In the genomic region with DNA sequence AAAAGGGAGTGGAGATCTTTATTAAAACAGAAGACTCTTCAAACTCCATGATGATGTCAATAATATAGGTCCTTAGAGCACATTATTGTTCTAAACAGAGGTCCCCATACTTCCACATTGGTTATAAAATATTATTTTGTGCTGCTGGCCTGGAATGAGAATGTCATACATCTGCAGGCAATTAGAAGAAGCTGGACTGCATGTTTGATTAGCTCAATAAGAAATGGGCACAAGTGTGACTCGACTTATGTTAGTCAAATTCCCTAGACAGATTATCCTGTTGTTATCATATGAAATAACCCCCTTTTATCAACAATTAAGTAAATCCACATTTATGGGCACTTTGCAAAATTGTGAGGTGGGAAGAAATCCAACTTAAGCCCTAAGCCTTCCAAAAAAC, we compare ENCODE assay signal across 28 cellular contexts. TPM values are rescaled to one million over a fixed set of nuclear protein-coding genes. Genes with fewer than 3 reads are reported as not detected.
"Had no signal": no experiment of that assay in that cellular context is flagged by ENCODE, and none has a peak within 500 bp of the region (broad histone marks: within the 10 kb centered on the region; RNA-seq: fewer than 3 reads in every experiment).

No MANE protein-coding gene starts in this region.

- FAIRE-seq: islet of Langerhans, urothelium cell line had no signal

- H2AFZ ChIP-seq: hepatocyte, neural progenitor cell had no signal

- DNase-seq: effector CD8-positive, alpha-beta T cell; endodermal cell; foreskin keratinocyte; heart left ventricle; left cardiac atrium; left lung; mammary epithelial cell; mesendoderm; midbrain; naive thymus-derived CD4-positive, alpha-beta T cell; psoas muscle; right cardiac atrium; sigmoid colon; spleen; stimulated activated CD4-positive, alpha-beta T cell treated with anti-CD3 and anti-CD28 coated beads, Interleukin-4, amount 100 ng/mL, for 4 hours; stimulated activated naive CD8-positive, alpha-beta T cell treated with anti-CD3 and anti-CD28 coated beads, Interleukin-15, Interleukin-2, amounts not matched to agents 100 U/mL and 50 U/mL, for 24 hours; substantia nigra; testis; upper lobe of left lung had no signal

- H3K9me3 ChIP-seq: esophagus muscularis mucosa, gastroesophageal sphincter, heart left ventricle, left lung, psoas muscle, sigmoid colon, spleen, testis, tibial nerve, upper lobe of left lung had no signal

- H3K9ac ChIP-seq: neural progenitor cell had no signal

- H3K27me3 ChIP-seq: esophagus muscularis mucosa, foreskin keratinocyte, gastroesophageal sphincter, heart left ventricle, hepatocyte, left lung, neural progenitor cell, sigmoid colon, spleen, testis, tibial nerve, upper lobe of left lung had no signal

- H3K4me3 ChIP-seq: esophagus muscularis mucosa, gastroesophageal sphincter, heart left ventricle, hepatocyte, left lung, neural progenitor cell, psoas muscle, sigmoid colon, skin epidermis, spleen, testis, tibial nerve, upper lobe of left lung had no signal

- H3K36me3 ChIP-seq: esophagus muscularis mucosa, gastroesophageal sphincter, neural progenitor cell, sigmoid colon, spleen had no signal

- H3K79me2 ChIP-seq: hepatocyte had no signal

- H3K27ac ChIP-seq: esophagus muscularis mucosa, foreskin keratinocyte, gastroesophageal sphincter, heart left ventricle, hepatocyte, neural progenitor cell, psoas muscle, sigmoid colon, skin epidermis, spleen, testis, tibial nerve, upper lobe of left lung had no signal

- H3K4me1 ChIP-seq: esophagus muscularis mucosa, gastroesophageal sphincter, neural progenitor cell, psoas muscle, sigmoid colon, spleen, testis, tibial nerve, upper lobe of left lung had no signal

- ATAC-seq: foreskin keratinocyte; gastroesophageal sphincter; heart left ventricle; left cardiac atrium; naive thymus-derived CD4-positive, alpha-beta T cell; psoas muscle; right cardiac atrium; stimulated activated memory B cell treated with anti-CD40 and anti-IgM and Interleukin-4, amounts not matched to agents 10 μg/mL and 1 μg/mL and 100 μg/mL, for 72 hours; stimulated activated naive CD8-positive, alpha-beta T cell treated with anti-CD3 and anti-CD28 coated beads, Interleukin-15, Interleukin-2, amounts not matched to agents 100 U/mL and 50 U/mL, for 24 hours had no signal

- H3K4me2 ChIP-seq: hepatocyte, neural progenitor cell had no signal

RNA-seq across cellular contexts. Expression of gene EFEMP1, which starts 8.8 kb away (rescaled TPM):
- total RNA-seq: naive thymus-derived CD4-positive, alpha-beta T cell had no signal
- polyA plus RNA-seq: naive thymus-derived CD4-positive, alpha-beta T cell had no signal
